Comparison of ENCODE assay signal across 13 cellular contexts in genomic region chr2:23791030-23791429, GRCh38.
DNase-seq lines count a peak whose midpoint lies in the region; ATAC-seq and TF ChIP-seq lines count a peak whose summit lies in the region.
"Had no signal": no experiment of that assay in that cellular context is flagged by ENCODE, and none has a peak within 500 bp of the region (broad histone marks: within the 10 kb centered on the region; RNA-seq: fewer than 3 reads in every experiment).

No MANE protein-coding gene starts in this region.

- peaks cover under 1 to 23% (median 4%) of the 10 kb centered on the region in 3 donors for H3K36me3 Mint-ChIP-seq in naive thymus-derived CD8-positive, alpha-beta T cell

- DNase-seq in BJ (ENCODE audit: low read depth), result peak; percentile 54
- DNase-seq in LoVo (ENCODE audit: low spot score), result peak; percentile 28
- DNase-seq in choroid plexus epithelial cell (ENCODE audit: low read depth), result peak; percentile 85
- DNase-seq in naive thymus-derived CD8-positive, alpha-beta T cell, result no peak
- no peak for DNase-seq in posterior cingulate gyrus
- DNase-seq: activated CD4-positive, alpha-beta T cell treated with anti-CD3 and anti-CD28 coated beads for 4 hours; activated naive CD4-positive, alpha-beta T cell; effector CD8-positive, alpha-beta T cell; NCI-H1436; sigmoid colon had no signal

- CTCF ChIA-PET in BJ (lab: Yijun Ruan, JAX), result no interaction called here

- H3K4me3 ChIP-seq in BJ (ENCODE audit: low read depth, low read length) (no peak overlapping the region), choroid plexus epithelial cell (ENCODE audit: low read depth, low read length) (no peak overlapping the region)
- H3K4me3 ChIP-seq: sigmoid colon had no signal

- TF ChIP-seq CTCF in BJ (IDR thresholded peaks at IDR 0.05; ENCODE audit: insufficient read depth, low read depth, low read length) (no peak), choroid plexus epithelial cell (conservative IDR thresholded peaks at IDR 0.05; ENCODE audit: low read depth, low read length) (no peak)

- H3K4me1 Mint-ChIP-seq in naive thymus-derived CD8-positive, alpha-beta T cell, result peaks cover 15 to 35% (median 29%) of the 10 kb centered on the region in 4 donors

- H3K27me3 ChIP-seq in BJ (ENCODE audit: control insufficient read depth, insufficient read depth, low read length), result no peaks in the 10 kb centered on the region
- H3K27me3 ChIP-seq: sigmoid colon had no signal

- no peaks in the 10 kb centered on the region for H3K27me3 Mint-ChIP-seq in naive thymus-derived CD8-positive, alpha-beta T cell

- intact Hi-C loops in posterior cingulate gyrus (cut with DNase I), result no loop called here

- POLR2A ChIA-PET in BJ (lab: Charles Lee), result no interaction called here
- POLR2A ChIA-PET in naive thymus-derived CD8-positive, alpha-beta T cell (lab: Charles Lee), result no interaction called here

- no peak overlapping the region for H3K4me3 Mint-ChIP-seq in naive thymus-derived CD8-positive, alpha-beta T cell

- no peak for ATAC-seq in naive thymus-derived CD8-positive, alpha-beta T cell
- no peak for ATAC-seq in GM21390 (IDR thresholded peaks at IDR 0.05; ENCODE audit: unreplicated experiment)
- no peak for ATAC-seq in esophagus mucosa
- ATAC-seq in HG03280 (IDR thresholded peaks at IDR 0.05; ENCODE audit: unreplicated experiment), result no peak

- H3K27ac Mint-ChIP-seq in naive thymus-derived CD8-positive, alpha-beta T cell, result peak overlapping the region in 6 of 10 donors; percentile 0 to 49 (median 17)

- H3K9me3 Mint-ChIP-seq in naive thymus-derived CD8-positive, alpha-beta T cell, result peaks cover 0 to 2% (median 0%) of the 10 kb centered on the region in 9 donors

- no peaks in the 10 kb centered on the region for H3K36me3 ChIP-seq in BJ (ENCODE audit: control insufficient read depth, insufficient read depth, low read length)

Comparison
In these comparisons a context has a peak if more than half of its experiments do, and no peak if none do; other contexts are left out.
1. DNase-seq: peak in BJ (single experiment), LoVo (single experiment) and choroid plexus epithelial cell (single experiment); none in naive thymus-derived CD8-positive, alpha-beta T cell (0 of 10) and posterior cingulate gyrus (0 of 10).